23 cellular contexts compared by ENCODE assay signal in the genomic region with DNA sequence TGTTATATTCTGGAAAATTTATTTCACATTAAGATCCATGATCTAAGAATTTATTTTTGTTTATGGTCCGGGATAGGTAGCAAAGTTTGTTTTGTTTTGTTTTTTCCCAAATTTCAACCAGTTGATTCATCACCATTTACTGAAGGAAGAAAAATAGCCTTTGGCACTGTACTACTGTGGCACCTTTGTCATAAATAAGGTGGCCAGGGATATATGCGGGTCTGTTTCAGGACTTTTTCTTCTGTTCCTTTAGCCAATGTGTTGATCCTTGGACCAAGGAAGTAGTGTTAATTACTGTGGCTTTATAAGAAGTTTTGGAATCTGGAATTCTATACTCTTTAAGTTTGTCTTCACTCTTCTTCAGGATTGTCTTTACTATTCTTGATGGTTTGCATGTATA.
"Had no signal": no experiment of that assay in that cellular context is flagged by ENCODE, and none has a peak within 500 bp of the region (broad histone marks: within the 10 kb centered on the region; RNA-seq: fewer than 3 reads in every experiment).

No MANE protein-coding gene starts in this region.

- H3K4me1 ChIP-seq: left ventricle myocardium inferior, right atrium auricular region, right lobe of liver, tibial nerve, upper lobe of left lung, vagina had no signal

- H3K9me3 ChIP-seq: ovary, right lobe of liver had no signal

- H3K27ac ChIP-seq: left ventricle myocardium inferior, ovary, right atrium auricular region, right lobe of liver, tibial nerve, upper lobe of left lung, vagina had no signal

- DNase-seq: left ventricle myocardium inferior; midbrain; mucosa of descending colon; naive thymus-derived CD4-positive, alpha-beta T cell; ovary; right lobe of liver; stimulated activated CD4-positive, alpha-beta T cell treated with anti-CD3 and anti-CD28 coated beads, Interleukin-1b, Interleukin-23, amount 100 ng/mL, for 48 hours; stimulated activated CD4-positive, alpha-beta T cell treated with anti-CD3 and anti-CD28 coated beads, Interleukin-2, amount 100 ng/mL, for 48 hours; stimulated activated CD4-positive, alpha-beta T cell treated with anti-CD3 and anti-CD28 coated beads, Interleukin-4, amount 100 ng/mL, for 4 hours; stimulated activated CD8-positive, alpha-beta memory T cell treated with anti-CD3 and anti-CD28 coated beads, Interleukin-4, amount 100 ng/mL, for 48 hours; stimulated activated naive CD4-positive, alpha-beta T cell treated with Interleukin-2 at 50 U/mL for 16 hours; stimulated activated naive CD8-positive, alpha-beta T cell treated with anti-CD3 and anti-CD28 coated beads, Interleukin-15, amount 100 ng/mL, for 72 hours; substantia nigra had no signal

- H3K27me3 ChIP-seq: ovary, right atrium auricular region, right lobe of liver, tibial nerve, upper lobe of left lung, vagina had no signal

- H3K4me3 Mint-ChIP-seq: memory B cell; naive thymus-derived CD4-positive, alpha-beta T cell; natural killer cell treated with Interleukin-12 subunit alpha and Interleukin-12 subunit beta and Interleukin-15 and Interleukin-18, amount 100 ng/mL, for 72 hours; stimulated activated memory B cell treated with anti-CD40 and anti-IgM and Interleukin-4, amounts not matched to agents 10 μg/mL and 1 μg/mL and 100 μg/mL, for 72 hours; stimulated activated naive CD8-positive, alpha-beta T cell treated with anti-CD3 and anti-CD28 coated beads, Interleukin-15, amount 100 ng/mL, for 72 hours had no signal

- H3K36me3 Mint-ChIP-seq: memory B cell; naive thymus-derived CD4-positive, alpha-beta T cell; stimulated activated memory B cell treated with anti-CD40 and anti-IgM and Interleukin-4, amounts not matched to agents 10 μg/mL and 1 μg/mL and 100 μg/mL, for 72 hours had no signal

- H3K36me3 ChIP-seq: left ventricle myocardium inferior, ovary, right atrium auricular region, right lobe of liver, tibial nerve, upper lobe of left lung, vagina had no signal

- H3K4me1 Mint-ChIP-seq: memory B cell; naive thymus-derived CD4-positive, alpha-beta T cell; stimulated activated memory B cell treated with anti-CD40 and anti-IgM and Interleukin-4, amounts not matched to agents 10 μg/mL and 1 μg/mL and 100 μg/mL, for 72 hours; stimulated activated naive CD8-positive, alpha-beta T cell treated with anti-CD3 and anti-CD28 coated beads, Interleukin-15, amount 100 ng/mL, for 72 hours had no signal

- H3K27ac Mint-ChIP-seq: memory B cell; naive thymus-derived CD4-positive, alpha-beta T cell; natural killer cell treated with Interleukin-12 subunit alpha and Interleukin-12 subunit beta and Interleukin-15 and Interleukin-18, amount 100 ng/mL, for 72 hours; stimulated activated memory B cell treated with anti-CD40 and anti-IgM and Interleukin-4, amounts not matched to agents 10 μg/mL and 1 μg/mL and 100 μg/mL, for 72 hours; stimulated activated naive CD8-positive, alpha-beta T cell treated with anti-CD3 and anti-CD28 coated beads, Interleukin-15, amount 100 ng/mL, for 72 hours had no signal

- ATAC-seq: mucosa of descending colon; naive thymus-derived CD4-positive, alpha-beta T cell; natural killer cell treated with Interleukin-12 subunit alpha and Interleukin-12 subunit beta and Interleukin-15 and Interleukin-18, amount 100 ng/mL, for 72 hours; right lobe of liver; stimulated activated memory B cell treated with anti-CD40 and anti-IgM and Interleukin-4, amounts not matched to agents 10 μg/mL and 1 μg/mL and 100 μg/mL, for 72 hours; stimulated activated naive CD8-positive, alpha-beta T cell treated with anti-CD3 and anti-CD28 coated beads, Interleukin-15, amount 100 ng/mL, for 72 hours had no signal

- H3K4me2 ChIP-seq: smooth muscle cell had no signal

- H3K27me3 Mint-ChIP-seq: memory B cell; natural killer cell treated with Interleukin-12 subunit alpha and Interleukin-12 subunit beta and Interleukin-15 and Interleukin-18, amount 100 ng/mL, for 72 hours; progenitor cell of endocrine pancreas; stimulated activated memory B cell treated with anti-CD40 and anti-IgM and Interleukin-4, amounts not matched to agents 10 μg/mL and 1 μg/mL and 100 μg/mL, for 72 hours; stimulated activated naive CD8-positive, alpha-beta T cell treated with anti-CD3 and anti-CD28 coated beads, Interleukin-15, amount 100 ng/mL, for 72 hours had no signal

- H3K4me3 ChIP-seq: left ventricle myocardium inferior, lung, mucosa of descending colon, ovary, right atrium auricular region, right lobe of liver, smooth muscle cell, tibial nerve, upper lobe of left lung, vagina had no signal
